In the genomic region with DNA sequence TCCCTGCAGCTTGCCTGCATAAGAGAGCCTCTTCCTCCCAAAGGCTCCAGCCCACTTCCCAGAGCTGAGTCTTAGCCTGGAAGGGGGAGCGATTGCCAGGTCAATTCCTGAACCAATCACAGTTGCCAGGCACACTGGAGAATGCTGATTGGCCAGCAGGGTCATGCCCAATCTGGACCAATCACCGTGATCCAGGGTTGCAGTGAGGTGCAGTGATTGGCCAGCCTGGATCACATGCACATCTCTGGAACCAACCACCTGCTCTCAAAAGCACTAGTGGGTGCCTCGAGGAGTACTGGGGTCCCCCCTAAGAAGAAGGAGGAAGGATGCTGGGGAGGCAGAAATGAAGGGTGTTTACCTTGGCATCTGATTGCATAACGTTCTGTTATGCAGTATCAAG, we compare ENCODE assay signal across 1 cellular context.
TF ChIP-seq lines count a peak whose summit lies in the region.

No MANE protein-coding gene starts in this region.

TF ChIP-seq in GM23338, 12 proteins besides CTCF, POLR2A, EP300 and RAD21 (continued from another document):
- TF ChIP-seq, protein P1, sequence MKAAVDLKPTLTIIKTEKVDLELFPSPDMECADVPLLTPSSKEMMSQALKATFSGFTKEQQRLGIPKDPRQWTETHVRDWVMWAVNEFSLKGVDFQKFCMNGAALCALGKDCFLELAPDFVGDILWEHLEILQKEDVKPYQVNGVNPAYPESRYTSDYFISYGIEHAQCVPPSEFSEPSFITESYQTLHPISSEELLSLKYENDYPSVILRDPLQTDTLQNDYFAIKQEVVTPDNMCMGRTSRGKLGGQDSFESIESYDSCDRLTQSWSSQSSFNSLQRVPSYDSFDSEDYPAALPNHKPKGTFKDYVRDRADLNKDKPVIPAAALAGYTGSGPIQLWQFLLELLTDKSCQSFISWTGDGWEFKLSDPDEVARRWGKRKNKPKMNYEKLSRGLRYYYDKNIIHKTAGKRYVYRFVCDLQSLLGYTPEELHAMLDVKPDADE (IDR thresholded peaks at IDR 0.05), result no peak
